In genomic region chr10:80373566-80373965, GRCh38 we compare ENCODE assay signal across 23 cellular contexts. TPM values are rescaled to one million over a fixed set of nuclear protein-coding genes. Genes with fewer than 3 reads are reported as not detected.
"Had no signal": no experiment of that assay in that cellular context is flagged by ENCODE, and none has a peak within 500 bp of the region (broad histone marks: within the 10 kb centered on the region; RNA-seq: fewer than 3 reads in every experiment).

No MANE protein-coding gene starts in this region.

- H3K27ac ChIP-seq: epithelial cell of prostate, esophagus muscularis mucosa, gastroesophageal sphincter, left ventricle myocardium inferior, right atrium auricular region, suprapubic skin, tibial artery had no signal

- FAIRE-seq: keratinocyte had no signal

- ATAC-seq: effector memory CD8-positive, alpha-beta T cell; gastroesophageal sphincter; natural killer cell; stimulated activated naive CD8-positive, alpha-beta T cell treated with anti-CD3 and anti-CD28 coated beads, Interleukin-15, Interleukin-2, amounts not matched to agents 100 U/mL and 50 U/mL, for 24 hours had no signal

- H3K4me3 ChIP-seq: esophagus muscularis mucosa, gastroesophageal sphincter, left ventricle myocardium inferior, right atrium auricular region, smooth muscle cell, suprapubic skin, tibial artery had no signal

- H3K27me3 ChIP-seq: esophagus muscularis mucosa, gastroesophageal sphincter, right atrium auricular region, suprapubic skin, tibial artery had no signal

- H3K36me3 ChIP-seq: esophagus muscularis mucosa, gastroesophageal sphincter, left ventricle myocardium inferior, right atrium auricular region, suprapubic skin, tibial artery had no signal

- DNase-seq: effector memory CD8-positive, alpha-beta T cell; glutamatergic neuron; immature natural killer cell; left ventricle myocardium inferior; natural killer cell; stimulated activated CD4-positive, alpha-beta T cell treated with anti-CD3 and anti-CD28 coated beads, Interleukin-2, amount 100 ng/mL, for 48 hours; stimulated activated naive CD8-positive, alpha-beta T cell treated with anti-CD3 and anti-CD28 coated beads, Interleukin-15, Interleukin-2, amounts not matched to agents 100 U/mL and 50 U/mL, for 24 hours; tibial artery had no signal

- H3K9me3 ChIP-seq: gastroesophageal sphincter, left ventricle myocardium inferior, right atrium auricular region, suprapubic skin, tibial artery had no signal

- H3K4me2 ChIP-seq: smooth muscle cell had no signal

- H3K4me1 ChIP-seq: gastroesophageal sphincter, left ventricle myocardium inferior, right atrium auricular region, suprapubic skin, tibial artery had no signal

RNA-seq across cellular contexts. Expression of gene DYDC2, which starts 17.0 kb away (rescaled TPM):
- total RNA-seq: esophagus muscularis mucosa, fibroblast of villous mesenchyme, gastroesophageal sphincter, left ventricle myocardium inferior, lung microvascular endothelial cell, mesenteric fat pad, mononuclear cell, natural killer cell, osteocyte, posterior vena cava, right atrium auricular region, smooth muscle cell, ureter had no signal
- polyA plus RNA-seq: immature natural killer cell, keratinocyte, smooth muscle cell had no signal

RNA-seq across cellular contexts. Expression of gene DYDC1, which starts 17.0 kb away (rescaled TPM):
- total RNA-seq: esophagus muscularis mucosa, fibroblast of villous mesenchyme, gastroesophageal sphincter, left ventricle myocardium inferior, lung microvascular endothelial cell, mesenteric fat pad, mononuclear cell, natural killer cell, neural crest cell, osteocyte, posterior vena cava, right atrium auricular region, smooth muscle cell, suprapubic skin, ureter had no signal
- polyA plus RNA-seq: immature natural killer cell, keratinocyte, smooth muscle cell had no signal
